In the genomic region with DNA sequence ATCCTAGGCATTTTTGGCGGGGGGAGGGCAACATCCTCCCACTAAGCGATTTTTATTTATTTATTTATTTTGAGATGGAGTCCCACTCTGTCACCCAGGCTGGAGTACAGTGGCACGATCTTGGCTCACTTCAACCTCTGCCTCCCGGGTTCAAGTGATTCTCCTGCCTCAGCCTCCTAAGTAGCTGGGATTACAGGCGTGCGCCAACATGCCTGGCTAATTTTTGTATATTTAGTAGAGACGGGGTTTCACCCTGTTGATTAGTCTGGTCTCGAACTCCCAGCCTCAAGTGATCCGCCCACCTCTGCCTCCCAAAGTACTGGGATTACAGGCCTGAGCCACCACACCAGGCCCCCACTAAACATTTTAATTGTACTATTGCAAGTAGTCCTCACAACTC, we compare ENCODE assay signal across 7 cellular contexts. TPM values are rescaled to one million over a fixed set of nuclear protein-coding genes. Genes with fewer than 3 reads are reported as not detected.
DNase-seq lines count a peak whose midpoint lies in the region; ATAC-seq and TF ChIP-seq lines count a peak whose summit lies in the region.
"Not testable (repeated sequence)": the region's sequence is repeated elsewhere in the genome, so short reads cannot be mapped to it uniquely, and the experiment has no call there.

No MANE protein-coding gene starts in this region.

- H3K4me3 Mint-ChIP-seq in HFFc6, result peak overlapping the region; percentile 17; the same call in 1 of the 2 replicates
- H3K4me3 Mint-ChIP-seq in activated T-cell treated with anti-CD3 and anti-CD28 coated beads, Interleukin-2, amount 50 U/mL, for 72 hours, result peak overlapping the region; percentile 88 to 91
- not testable (repeated sequence) for H3K4me3 Mint-ChIP-seq in MCF 10A (ENCODE audit: unreplicated experiment)
- H3K4me3 Mint-ChIP-seq in naive thymus-derived CD8-positive, alpha-beta T cell, result peak overlapping the region in 9 of 10 donors; percentile 4 to 96 (median 67)
- H3K4me3 Mint-ChIP-seq in stimulated activated naive CD8-positive, alpha-beta T cell treated with anti-CD3 and anti-CD28 coated beads, Interleukin-15, Interleukin-2, amounts not matched to agents 100 ng/mL and 50 ng/mL, for 24 hours, result peak overlapping the region; percentile 43

- H2AFZ ChIP-seq in SU-DHL-6 (ENCODE audit: low read depth, low read length, severe bottlenecking), result not testable (repeated sequence)

- not testable (repeated sequence) for H3K36me3 ChIP-seq in SU-DHL-6 (ENCODE audit: low read length); heart left ventricle

- not testable (repeated sequence) for H3K27me3 ChIP-seq in SU-DHL-6 (ENCODE audit: low read length); heart left ventricle

- not testable (repeated sequence) for H3K4me3 ChIP-seq in SU-DHL-6 (ENCODE audit: insufficient read depth, low read length, poor library complexity, severe bottlenecking); heart left ventricle

- WGBS in heart left ventricle, 4 donors, result 79 to 86% (median 85%) methylated on average over 9 of the region's 9 CpGs

- H3F3A ChIP-seq in SU-DHL-6 (ENCODE audit: insufficient read depth), result peaks cover 42% of the 10 kb centered on the region

- H3K9me3 Mint-ChIP-seq in HFFc6; activated T-cell treated with anti-CD3 and anti-CD28 coated beads, Interleukin-2, amount 50 U/mL, for 72 hours; MCF 10A (ENCODE audit: unreplicated experiment); naive thymus-derived CD8-positive, alpha-beta T cell; stimulated activated naive CD8-positive, alpha-beta T cell treated with anti-CD3 and anti-CD28 coated beads, Interleukin-15, Interleukin-2, amounts not matched to agents 100 ng/mL and 50 ng/mL, for 24 hours: not testable (repeated sequence)

- peaks cover 52 to 100% (median 98%) of the 10 kb centered on the region in 12 donors for H3K4me1 ChIP-seq in heart left ventricle

- not testable (repeated sequence) for H3K27me3 Mint-ChIP-seq in HFFc6 (ENCODE audit: insufficient read depth); activated T-cell treated with anti-CD3 and anti-CD28 coated beads, Interleukin-2, amount 50 U/mL, for 72 hours (ENCODE audit: low read depth); MCF 10A (ENCODE audit: insufficient read depth, unreplicated experiment); naive thymus-derived CD8-positive, alpha-beta T cell; stimulated activated naive CD8-positive, alpha-beta T cell treated with anti-CD3 and anti-CD28 coated beads, Interleukin-15, Interleukin-2, amounts not matched to agents 100 ng/mL and 50 ng/mL, for 24 hours

- TF ChIP-seq CTCF in HFFc6 (IDR thresholded peaks at IDR 0.05); SU-DHL-6 (IDR thresholded peaks at IDR 0.05; ENCODE audit: insufficient read depth, low read length, poor library complexity, severe bottlenecking); MCF 10A (IDR thresholded peaks at IDR 0.05; ENCODE audit: unreplicated experiment); heart left ventricle (IDR thresholded peaks at IDR 0.05): not testable (repeated sequence)

- peak overlapping the region; percentile 84 for H3K4me2 ChIP-seq in SU-DHL-6 (ENCODE audit: low read depth, low read length, poor library complexity, severe bottlenecking)

- not testable (repeated sequence) for DNase-seq in HFFc6; activated T-cell treated with anti-CD3 and anti-CD28 coated beads, Interleukin-2, amount 50 U/mL, for 72 hours; MCF 10A (ENCODE audit: unreplicated experiment); heart left ventricle; naive thymus-derived CD8-positive, alpha-beta T cell

- peak overlapping the region; percentile 90 for H3K27ac Mint-ChIP-seq in HFFc6
- peak overlapping the region; percentile 100 for H3K27ac Mint-ChIP-seq in activated T-cell treated with anti-CD3 and anti-CD28 coated beads, Interleukin-2, amount 50 U/mL, for 72 hours
- peak overlapping the region; percentile 82 for H3K27ac Mint-ChIP-seq in MCF 10A (ENCODE audit: low read depth, unreplicated experiment)
- peak overlapping the region in 9 of 10 donors; percentile 82 to 99 (median 96) for H3K27ac Mint-ChIP-seq in naive thymus-derived CD8-positive, alpha-beta T cell
- peak overlapping the region; percentile 100 for H3K27ac Mint-ChIP-seq in stimulated activated naive CD8-positive, alpha-beta T cell treated with anti-CD3 and anti-CD28 coated beads, Interleukin-15, Interleukin-2, amounts not matched to agents 100 ng/mL and 50 ng/mL, for 24 hours

- intact Hi-C loops in MCF 10A (cut with micrococcal nuclease); heart left ventricle (cut with DNase I): not testable (repeated sequence)

- H3K27ac ChIP-seq in SU-DHL-6 (ENCODE audit: low read depth, low read length), result not testable (repeated sequence)
- H3K27ac ChIP-seq in heart left ventricle, result peak overlapping the region in 11 of 12 donors; percentile 94 to 99 (median 98)

- ATAC-seq in activated T-cell treated with anti-CD3 and anti-CD28 coated beads, Interleukin-2, amount 50 U/mL, for 72 hours (replicated peaks in 1 of 2); heart left ventricle; naive thymus-derived CD8-positive, alpha-beta T cell: not testable (repeated sequence)

- not testable (repeated sequence) for H3K9ac ChIP-seq in SU-DHL-6 (ENCODE audit: low read length)

- BruUV-seq in MCF 10A (replicated peaks; lab: Mats Ljungman, UMichigan), result not testable (repeated sequence)

- CTCF ChIA-PET in MCF 10A (lab: Yijun Ruan, JAX), result interaction anchor here (0.6 to 7.8 kb wide), 5 partner anchors 27 to 67 kb away, joined by 3 to 72 read pairs (median 10); no protein-coding TSS in a partner anchor

- POLR2A ChIA-PET in MCF 10A (lab: Yijun Ruan, JAX), result interaction anchor here (0.6 to 2.5 kb wide), 2 partner anchors 29 to 236 kb away, joined by 3 to 9 read pairs; no protein-coding TSS in a partner anchor
- POLR2A ChIA-PET in naive thymus-derived CD8-positive, alpha-beta T cell (lab: Charles Lee), result interaction anchor here (1.3 to 22.6 kb wide), 5 partner anchors 10 to 29 kb away, joined by 7 to 514 read pairs (median 31); a partner anchor contains a TSS

- H3K79me2 ChIP-seq in SU-DHL-6 (ENCODE audit: insufficient read depth, low read length), result peaks cover 43% of the 10 kb centered on the region

- TF ChIP-seq POLR2A in heart left ventricle (IDR thresholded peaks at IDR 0.05), result not testable (repeated sequence)

- H3K9me3 ChIP-seq in SU-DHL-6 (ENCODE audit: insufficient read depth, low read length); heart left ventricle: not testable (repeated sequence)

- not testable (repeated sequence) for H4K20me1 ChIP-seq in SU-DHL-6 (ENCODE audit: low read depth, low read length)

- H3K4me1 Mint-ChIP-seq in HFFc6 (ENCODE audit: low read depth) (peaks cover 93% of the 10 kb centered on the region), MCF 10A (ENCODE audit: insufficient read depth, unreplicated experiment) (peaks cover 48% of the 10 kb centered on the region)
- peaks cover 97% of the 10 kb centered on the region for H3K4me1 Mint-ChIP-seq in activated T-cell treated with anti-CD3 and anti-CD28 coated beads, Interleukin-2, amount 50 U/mL, for 72 hours (ENCODE audit: low read depth)
- H3K4me1 Mint-ChIP-seq in naive thymus-derived CD8-positive, alpha-beta T cell, result peaks cover 57 to 99% (median 95%) of the 10 kb centered on the region in 4 donors
- H3K4me1 Mint-ChIP-seq in stimulated activated naive CD8-positive, alpha-beta T cell treated with anti-CD3 and anti-CD28 coated beads, Interleukin-15, Interleukin-2, amounts not matched to agents 100 ng/mL and 50 ng/mL, for 24 hours (ENCODE audit: low read depth), result peaks cover 98% of the 10 kb centered on the region

- H3K36me3 Mint-ChIP-seq in HFFc6 (ENCODE audit: low read depth); MCF 10A (ENCODE audit: insufficient read depth, unreplicated experiment): not testable (repeated sequence)
- H3K36me3 Mint-ChIP-seq in activated T-cell treated with anti-CD3 and anti-CD28 coated beads, Interleukin-2, amount 50 U/mL, for 72 hours (ENCODE audit: insufficient read depth in 2 of 2), result peaks cover 3 to 22% of the 10 kb centered on the region in 2 donors
- H3K36me3 Mint-ChIP-seq in naive thymus-derived CD8-positive, alpha-beta T cell, result peaks cover 0 to 10% (median 2%) of the 10 kb centered on the region in 3 donors
- peaks cover 56% of the 10 kb centered on the region for H3K36me3 Mint-ChIP-seq in stimulated activated naive CD8-positive, alpha-beta T cell treated with anti-CD3 and anti-CD28 coated beads, Interleukin-15, Interleukin-2, amounts not matched to agents 100 ng/mL and 50 ng/mL, for 24 hours (ENCODE audit: low read depth)

- not testable (repeated sequence) for H3K9me2 ChIP-seq in SU-DHL-6 (replicated peaks; ENCODE audit: insufficient read depth, low read length)

RNA-seq across cellular contexts. Expression of a gene that starts 10.2 kb away (rescaled TPM):
- total RNA-seq in HFFc6 (2021; fragmentation: NEBNext Ultra II Directional; extraction: Animal tissue kit (Norgen Biotek cat#: 25700)), result 100 to 1,000 TPM; 104 to 120 (median 108) TPM
- 100 to 1,000 TPM; 288 to 350 TPM for total RNA-seq in activated T-cell treated with anti-CD3 and anti-CD28 coated beads, Interleukin-2, amount 50 U/mL, for 72 hours
- total RNA-seq in MCF 10A (2022), result 65.0 and 80.1 TPM in 2 replicates
- total RNA-seq in heart left ventricle, result 10 to 100 TPM; 27.4 to 63.0 (median 38.6) TPM
- polyA plus RNA-seq in heart left ventricle, result 10 to 100 TPM; 42.2 to 43.9 TPM
- total RNA-seq in naive thymus-derived CD8-positive, alpha-beta T cell, result 100 to 1,000 TPM; 160 to 165 TPM
- polyA plus RNA-seq in naive thymus-derived CD8-positive, alpha-beta T cell, result 10 to 100 TPM; 10.2 to 30.5 (median 14.3) TPM

RNA-seq across cellular contexts. Expression of a gene that starts 36.5 kb away (rescaled TPM):
- total RNA-seq in HFFc6 (2021; fragmentation: NEBNext Ultra II Directional; extraction: Animal tissue kit (Norgen Biotek cat#: 25700)), result 10 to 100 TPM; 18.8 to 24.5 (median 21.0) TPM
- total RNA-seq in activated T-cell treated with anti-CD3 and anti-CD28 coated beads, Interleukin-2, amount 50 U/mL, for 72 hours, result 10 to 100 TPM; 14.6 to 15.2 TPM
- total RNA-seq in MCF 10A (2022) (19.4 and 20.2 TPM in 2 replicates), heart left ventricle (10 to 100 TPM; 17.6 to 68.2 (median 23.9) TPM)
- 10 to 100 TPM; 13.0 to 16.5 TPM for polyA plus RNA-seq in heart left ventricle
- 10 to 100 TPM; 11.5 to 12.8 TPM for total RNA-seq in naive thymus-derived CD8-positive, alpha-beta T cell
- polyA plus RNA-seq in naive thymus-derived CD8-positive, alpha-beta T cell, result 10 to 100 TPM in 1 of 3 donors, 1 to 10 TPM in 2; 9.4 to 11.6 (median 9.7) TPM

RNA-seq across cellular contexts. Expression of a gene that starts 50.8 kb away (rescaled TPM):
- total RNA-seq in HFFc6 (2021; fragmentation: NEBNext Ultra II Directional; extraction: Animal tissue kit (Norgen Biotek cat#: 25700)), result 1 to 10 TPM; 2.0 to 4.1 (median 3.1) TPM
- total RNA-seq in activated T-cell treated with anti-CD3 and anti-CD28 coated beads, Interleukin-2, amount 50 U/mL, for 72 hours, result 1 to 10 TPM in 1 of 2 donors, under 1 TPM in 1; 0.62 to 1.4 TPM
- 1.4 and 3.4 TPM in 2 replicates for total RNA-seq in MCF 10A (2022)
- 10 to 100 TPM; 14.5 to 47.8 (median 23.9) TPM for total RNA-seq in heart left ventricle
- 10 to 100 TPM; 18.6 to 62.1 TPM for polyA plus RNA-seq in heart left ventricle
- total RNA-seq in naive thymus-derived CD8-positive, alpha-beta T cell, result under 1 TPM; 0.63 to 0.65 TPM
- polyA plus RNA-seq in naive thymus-derived CD8-positive, alpha-beta T cell, result under 1 TPM; 0.08 to 0.27 (median 0.12) TPM
